In genomic region chrX:97740886-97741285, GRCh38 we compare ENCODE assay signal across 23 cellular contexts.
"Had no signal": no experiment of that assay in that cellular context is flagged by ENCODE, and none has a peak within 500 bp of the region (broad histone marks: within the 10 kb centered on the region; RNA-seq: fewer than 3 reads in every experiment).

No MANE protein-coding gene starts in this region.

- DNase-seq: activated CD4-positive, alpha-beta T cell treated with anti-CD3 and anti-CD28 coated beads, Interleukin-2, amount 10 ng/mL, durations not matched to agents 7 days and 5 days; activated CD4-positive, CD25-positive, alpha-beta regulatory T cell treated with anti-CD3 and anti-CD28 coated beads, Interleukin-2, amount 50 U/mL, for 72 hours; activated CD8-positive, alpha-beta T cell treated with anti-CD3 and anti-CD28 coated beads for 36 hours; aorta; brain microvascular endothelial cell; effector memory CD4-positive, alpha-beta T cell; heart left ventricle; left lung; naive thymus-derived CD8-positive, alpha-beta T cell; stimulated activated CD4-positive, alpha-beta T cell treated with anti-CD3 and anti-CD28 coated beads, Interleukin-4, amount 100 ng/mL, for 1 hour; stimulated activated naive CD4-positive, alpha-beta T cell; testis; trophoblast cell; WERI-Rb-1 had no signal

- H3K36me3 Mint-ChIP-seq: activated naive CD4-positive, alpha-beta T cell treated with anti-CD3 and anti-CD28 coated beads, Interleukin-2, amount 50 U/mL, for 72 hours; naive thymus-derived CD8-positive, alpha-beta T cell had no signal

- H3K9me3 Mint-ChIP-seq: activated CD4-positive, alpha-beta T cell treated with anti-CD3 and anti-CD28 coated beads, Interleukin-2, amount 10 ng/mL, durations not matched to agents 7 days and 5 days; activated CD8-positive, alpha-beta T cell treated with anti-CD3 and anti-CD28 coated beads for 36 hours; activated naive CD4-positive, alpha-beta T cell treated with anti-CD3 and anti-CD28 coated beads, Interleukin-2, amount 50 U/mL, for 72 hours; central memory CD8-positive, alpha-beta T cell; naive thymus-derived CD8-positive, alpha-beta T cell had no signal

- H3K27me3 Mint-ChIP-seq: activated CD4-positive, alpha-beta T cell treated with anti-CD3 and anti-CD28 coated beads, Interleukin-2, amount 10 ng/mL, durations not matched to agents 7 days and 5 days; activated CD8-positive, alpha-beta T cell treated with anti-CD3 and anti-CD28 coated beads for 36 hours; central memory CD8-positive, alpha-beta T cell had no signal

- H3K36me3 ChIP-seq: brain microvascular endothelial cell, gastroesophageal sphincter, heart left ventricle, left lung, prostate gland, vagina, WERI-Rb-1 had no signal

- ATAC-seq: activated CD8-positive, alpha-beta T cell treated with anti-CD3 and anti-CD28 coated beads for 36 hours; activated naive CD4-positive, alpha-beta T cell treated with anti-CD3 and anti-CD28 coated beads, Interleukin-2, amount 50 U/mL, for 72 hours; esophagus mucosa; gastroesophageal sphincter; heart left ventricle; left lung; naive thymus-derived CD8-positive, alpha-beta T cell had no signal

- H3K4me2 ChIP-seq: neural progenitor cell had no signal

- H3K4me3 ChIP-seq: gastroesophageal sphincter, heart left ventricle, left lung, lung, neural progenitor cell, prostate gland, testis, vagina had no signal

- H3K4me3 Mint-ChIP-seq: activated CD4-positive, alpha-beta T cell treated with anti-CD3 and anti-CD28 coated beads, Interleukin-2, amount 10 ng/mL, durations not matched to agents 7 days and 5 days; activated CD8-positive, alpha-beta T cell treated with anti-CD3 and anti-CD28 coated beads for 36 hours; central memory CD8-positive, alpha-beta T cell; naive thymus-derived CD8-positive, alpha-beta T cell; neural progenitor cell had no signal

- H2AFZ ChIP-seq: neural progenitor cell had no signal

- FAIRE-seq: TTC549 had no signal

- H3K9ac ChIP-seq: neural progenitor cell had no signal

- H3K27ac ChIP-seq: brain microvascular endothelial cell, gastroesophageal sphincter, heart left ventricle, left lung, neural progenitor cell, prostate gland, testis, vagina, WERI-Rb-1 had no signal

- H3K4me1 Mint-ChIP-seq: activated CD4-positive, alpha-beta T cell treated with anti-CD3 and anti-CD28 coated beads, Interleukin-2, amount 10 ng/mL, durations not matched to agents 7 days and 5 days; central memory CD8-positive, alpha-beta T cell; naive thymus-derived CD8-positive, alpha-beta T cell had no signal

- H3K9me3 ChIP-seq: gastroesophageal sphincter, left lung, prostate gland, testis, vagina had no signal

- H3K4me1 ChIP-seq: gastroesophageal sphincter, heart left ventricle, left lung, prostate gland, testis, vagina had no signal

- H3K27ac Mint-ChIP-seq: activated CD4-positive, alpha-beta T cell treated with anti-CD3 and anti-CD28 coated beads, Interleukin-2, amount 10 ng/mL, durations not matched to agents 7 days and 5 days; activated CD8-positive, alpha-beta T cell treated with anti-CD3 and anti-CD28 coated beads for 36 hours; activated naive CD4-positive, alpha-beta T cell treated with anti-CD3 and anti-CD28 coated beads, Interleukin-2, amount 50 U/mL, for 72 hours; naive thymus-derived CD8-positive, alpha-beta T cell; neural progenitor cell had no signal

- H3K27me3 ChIP-seq: brain microvascular endothelial cell, gastroesophageal sphincter, heart left ventricle, left lung, neural progenitor cell, testis, vagina had no signal
